8 cellular contexts compared by ENCODE assay signal in genomic region chr1:151326619-151327222, GRCh38. TPM values are rescaled to one million over a fixed set of nuclear protein-coding genes. Genes with fewer than 3 reads are reported as not detected.
DNase-seq lines count a peak whose midpoint lies in the region; ATAC-seq, FAIRE-seq and TF ChIP-seq lines count a peak whose summit lies in the region.

No MANE protein-coding gene starts in this region.

- no TSS peak for BruUV-seq in mammary epithelial cell (replicated peaks; lab: Mats Ljungman, UMichigan)

- H3K9ac ChIP-seq in SU-DHL-6 (ENCODE audit: low read length) (peak overlapping the region; percentile 74), mammary epithelial cell (ENCODE audit: insufficient read depth, low read length) (peak overlapping the region; percentile 92), keratinocyte (ENCODE audit: control insufficient read depth, extremely low read depth, insufficient read depth, low read length) (peak overlapping the region; percentile 87)

- H3K4me3 Mint-ChIP-seq in CD8-positive, alpha-beta T cell = peak overlapping the region; percentile 88

- no peaks in the 10 kb centered on the region for H3K27me3 ChIP-seq in CD8-positive, alpha-beta T cell (ENCODE audit: insufficient read depth, low read length)
- H3K27me3 ChIP-seq in SU-DHL-6 (ENCODE audit: low read length) = no peaks in the 10 kb centered on the region
- no peaks in the 10 kb centered on the region for H3K27me3 ChIP-seq in mammary epithelial cell (ENCODE audit: insufficient read depth, low read length)
- H3K27me3 ChIP-seq in keratinocyte (ENCODE audit: control insufficient read depth, extremely low read depth, insufficient read depth, low read length) = no peaks in the 10 kb centered on the region

- peak overlapping the region; percentile 67 for H3K4me3 ChIP-seq in CD8-positive, alpha-beta T cell (ENCODE audit: low read depth, low read length)
- H3K4me3 ChIP-seq in SU-DHL-6 (ENCODE audit: insufficient read depth, low read length, poor library complexity, severe bottlenecking) (peak overlapping the region; percentile 98), mammary epithelial cell (replicated peaks in 1 of 3; ENCODE audit: insufficient read depth in 1 of 3, low read depth in 2 of 3, low read length in 3 of 3) (peak overlapping the region; percentile 75 to 83 (median 79)), keratinocyte (ENCODE audit: control insufficient read depth in 2 of 3, extremely low read depth in 1 of 3, insufficient read depth in 2 of 3, low read depth in 1 of 3, low read length in 3 of 3) (peak overlapping the region; percentile 53 to 82 (median 78))

- H3K4me2 ChIP-seq in SU-DHL-6 (ENCODE audit: low read depth, low read length, poor library complexity, severe bottlenecking) (peak overlapping the region; percentile 94), mammary epithelial cell (ENCODE audit: insufficient read depth, low read depth, low read length) (peak overlapping the region; percentile 99), keratinocyte (ENCODE audit: control insufficient read depth, extremely low read depth, insufficient read depth, low read depth, low read length) (peak overlapping the region; percentile 98)

- peak in 6 of 7 experiments; percentile 10 to 61 (median 39) for DNase-seq in CD8-positive, alpha-beta T cell
- DNase-seq in GM19240 (ENCODE audit: insufficient read length, low spot score) = peak; percentile 82
- peak; percentile 52 for DNase-seq in mammary epithelial cell
- DNase-seq in keratinocyte (ENCODE audit: low read depth, low spot score) = no peak
- DNase-seq in stimulated activated CD4-positive, alpha-beta T cell treated with anti-CD3 and anti-CD28 coated beads, Interleukin-15, amount 100 ng/mL, for 24 hours = peak; percentile 76

- no peaks in the 10 kb centered on the region for H3K27me3 Mint-ChIP-seq in CD8-positive, alpha-beta T cell (ENCODE audit: low read depth)

- H3K4me1 ChIP-seq in CD8-positive, alpha-beta T cell (ENCODE audit: insufficient read depth, low read length) = peaks cover 15% of the 10 kb centered on the region
- H3K4me1 ChIP-seq in mammary epithelial cell (ENCODE audit: insufficient read depth, low read length) (peaks cover 15% of the 10 kb centered on the region), keratinocyte (ENCODE audit: control insufficient read depth, extremely low read depth, insufficient read depth, low read length) (peaks cover 22% of the 10 kb centered on the region)

- POLR2A ChIA-PET in CD8-positive, alpha-beta T cell (lab: Charles Lee) = interaction anchor here (0.9 to 3.1 kb wide), 11 partner anchors 13 to 72 kb away, joined by 3 to 20 read pairs (median 6); partner anchors contain the start of genes PSMB4, RFX5 and ZNF687

- H4K20me1 ChIP-seq in SU-DHL-6 (ENCODE audit: low read depth, low read length) (no peaks in the 10 kb centered on the region), mammary epithelial cell (ENCODE audit: insufficient read depth, low read length) (no peaks in the 10 kb centered on the region), keratinocyte (ENCODE audit: control insufficient read depth, extremely low read depth, insufficient read depth, low read length) (no peaks in the 10 kb centered on the region)

- 0% methylated on average over 7 of the region's 12 CpGs for WGBS in mammary epithelial cell (ENCODE audit: low coverage, missing lambda C conversion rate)

- no peaks in the 10 kb centered on the region for H3K9me1 ChIP-seq in keratinocyte (ENCODE audit: control insufficient read depth, extremely low read depth, insufficient read depth, low read length)

- peak overlapping the region; percentile 93 for H3K27ac Mint-ChIP-seq in CD8-positive, alpha-beta T cell

- dilution Hi-C loops in mammary epithelial cell (cut with HindIII; ENCODE audit: low sequenced_read_pairs) (loop anchor here (10.0 kb wide), 1 partner anchor 52 kb away; no protein-coding TSS in a partner anchor), keratinocyte (cut with MboI; ENCODE audit: extremely low pct_ligation_motif_present, low sequenced_read_pairs) (no loop called here)

- H3K36me3 ChIP-seq in CD8-positive, alpha-beta T cell (ENCODE audit: insufficient read depth, low read length) = peaks cover 9% of the 10 kb centered on the region
- H3K36me3 ChIP-seq in SU-DHL-6 (ENCODE audit: low read length) = no peaks in the 10 kb centered on the region
- H3K36me3 ChIP-seq in mammary epithelial cell (ENCODE audit: insufficient read depth, low read length) = peaks cover 7% of the 10 kb centered on the region
- H3K36me3 ChIP-seq in keratinocyte (ENCODE audit: control insufficient read depth in 2 of 2, extremely low read depth in 1 of 2, insufficient read depth in 2 of 2, low read length in 2 of 2) = peaks cover 11 to 15% of the 10 kb centered on the region in 2 experiments

- peaks cover 49% of the 10 kb centered on the region for H3K36me3 Mint-ChIP-seq in CD8-positive, alpha-beta T cell

- CTCF ChIA-PET in CD8-positive, alpha-beta T cell (lab: Charles Lee) = interaction anchor here (0.7 to 3.1 kb wide), 6 partner anchors 14 to 73 kb away, joined by 3 to 24 read pairs (median 4); partner anchors contain the start of genes PSMB4 and ZNF687
- CTCF ChIA-PET in mammary epithelial cell (lab: Charles Lee; ENCODE audit: low non-redundant PET) = interaction anchor here (0.5 to 1.2 kb wide), 2 partner anchors 11 to 26 kb away, joined by 3 to 14 read pairs; no protein-coding TSS in a partner anchor

- no peak for TF ChIP-seq CTCF in CD8-positive, alpha-beta T cell (IDR thresholded peaks at IDR 0.05)
- TF ChIP-seq CTCF in SU-DHL-6 (IDR thresholded peaks at IDR 0.05; ENCODE audit: insufficient read depth, low read length, poor library complexity, severe bottlenecking) (no peak), mammary epithelial cell (conservative IDR thresholded peaks at IDR 0.05 in 1 of 2, IDR thresholded peaks at IDR 0.05 in 1 of 2; ENCODE audit: extremely low read depth in 1 of 2, insufficient read depth in 1 of 2, low read depth in 1 of 2, low read length in 2 of 2) (no peak), keratinocyte (optimal IDR thresholded peaks at IDR 0.05 in 1 of 3, IDR thresholded peaks at IDR 0.05 in 1 of 3, conservative IDR thresholded peaks at IDR 0.05 in 1 of 3; ENCODE audit: extremely low read depth in 1 of 3, insufficient read depth in 2 of 3, low read length in 3 of 3) (no peak)

- H2AFZ ChIP-seq in SU-DHL-6 (ENCODE audit: low read depth, low read length, severe bottlenecking) (peak overlapping the region; percentile 97), mammary epithelial cell (ENCODE audit: low read depth, low read length) (peak overlapping the region; percentile 93), keratinocyte (ENCODE audit: control insufficient read depth, low read length) (peak overlapping the region; percentile 88)

- peaks cover 53% of the 10 kb centered on the region for H3K4me1 Mint-ChIP-seq in CD8-positive, alpha-beta T cell (ENCODE audit: low read depth)

- H3K9me3 Mint-ChIP-seq in CD8-positive, alpha-beta T cell = no peaks in the 10 kb centered on the region

- intact Hi-C loops in CD8-positive, alpha-beta T cell (cut with DNase I, micrococcal nuclease) = loop anchor here (1.0 to 5.0 kb wide), 9 partner anchors 14 to 437 kb away; partner anchors contain the start of genes PSMB4 (in 2 of the 2), RFX5 (in 2 of the 2), MRPL9 (in 1 of the 2) and PIP5K1A (in 1 of the 2)
- intact Hi-C loops in mammary epithelial cell (cut with micrococcal nuclease) = loop anchor here (1.0 to 5.0 kb wide), 3 partner anchors 15 to 129 kb away; partner anchors contain the start of genes PIP5K1A and ZNF687

- H3K9me2 ChIP-seq in SU-DHL-6 (replicated peaks; ENCODE audit: insufficient read depth, low read length) = no peaks in the 10 kb centered on the region

- no peak for FAIRE-seq in keratinocyte (lab: Jason Lieb, UNC)

- in situ Hi-C loops in mammary epithelial cell (cut with MboI; ENCODE audit: low sequenced_read_pairs in 2 of 2) = no loop called here

- H3K9me3 ChIP-seq in CD8-positive, alpha-beta T cell (ENCODE audit: low read length) = no peaks in the 10 kb centered on the region
- H3K9me3 ChIP-seq in SU-DHL-6 (ENCODE audit: insufficient read depth, low read length) (no peaks in the 10 kb centered on the region), mammary epithelial cell (replicated peaks; ENCODE audit: insufficient read depth, low read length) (no peaks in the 10 kb centered on the region), keratinocyte (ENCODE audit: control insufficient read depth, low read depth, low read length) (no peaks in the 10 kb centered on the region)

- peak overlapping the region; percentile 75 for H3K27ac ChIP-seq in CD8-positive, alpha-beta T cell (ENCODE audit: low read depth, low read length)
- H3K27ac ChIP-seq in SU-DHL-6 (ENCODE audit: low read depth, low read length) = peak overlapping the region; percentile 83
- peak overlapping the region; percentile 93 for H3K27ac ChIP-seq in mammary epithelial cell (ENCODE audit: insufficient read depth, low read depth, low read length)
- H3K27ac ChIP-seq in keratinocyte (ENCODE audit: control insufficient read depth, insufficient read depth, low read length) = peak overlapping the region; percentile 92

- H3F3A ChIP-seq in SU-DHL-6 (ENCODE audit: insufficient read depth) = peaks cover 7% of the 10 kb centered on the region; the same call in 1 of the 2 replicates

- ATAC-seq in CD8-positive, alpha-beta T cell = peak; percentile 34
- peak; percentile 42 for ATAC-seq in HG03442 (IDR thresholded peaks at IDR 0.05; ENCODE audit: unreplicated experiment)
- no peak for ATAC-seq in GM21360 (IDR thresholded peaks at IDR 0.05; ENCODE audit: unreplicated experiment)

- peaks cover 7% of the 10 kb centered on the region; the same call in 1 of the 2 replicates for H3K79me2 ChIP-seq in SU-DHL-6 (ENCODE audit: insufficient read depth, low read length)
- H3K79me2 ChIP-seq in mammary epithelial cell (ENCODE audit: insufficient read depth, low read length) = peaks cover 44% of the 10 kb centered on the region
- peaks cover 29% of the 10 kb centered on the region for H3K79me2 ChIP-seq in keratinocyte (ENCODE audit: control insufficient read depth, insufficient read depth, low read length)

RNA-seq across cellular contexts. Expression of gene PI4KB, which starts 0.5 kb away (rescaled TPM):
- 10 to 100 TPM; 63.1 to 63.2 TPM for total RNA-seq in CD8-positive, alpha-beta T cell
- total RNA-seq in mammary epithelial cell = 10 to 100 TPM; 46.7 to 58.3 TPM
- 57.9 TPM for polyA plus RNA-seq in mammary epithelial cell
- polyA minus RNA-seq in mammary epithelial cell = 135 TPM
- polyA plus RNA-seq in keratinocyte = 40.9 to 61.0 TPM (median 58.1 TPM) in 3 replicates
- polyA plus RNA-seq in keratinocyte (2011; ENCODE audit: low read depth) = 22.9 TPM
- polyA plus RNA-seq in keratinocyte (2011; cell fraction: cytosol; rRNA removed) = 34.5 and 38.4 TPM in 2 replicates
- polyA plus RNA-seq in keratinocyte (2011; cell fraction: nucleus; rRNA removed) = 64.3 and 69.3 TPM in 2 replicates
- polyA plus RNA-seq in keratinocyte (2012; ENCODE audit: low replicate concordance) = 30.6 and 33.6 TPM in 2 replicates
- 76.7 to 92.6 TPM (median 91.5 TPM) in 3 replicates for polyA minus RNA-seq in keratinocyte
- 62.7 TPM for polyA minus RNA-seq in keratinocyte (2011; cell fraction: cytosol; rRNA and poly(A)+ RNA removed)
- 49.9 and 61.5 TPM in 2 replicates for polyA minus RNA-seq in keratinocyte (2011; cell fraction: nucleus; rRNA and poly(A)+ RNA removed)

RNA-seq across cellular contexts. Expression of gene RFX5, which starts 20.3 kb away (rescaled TPM):
- 10 to 100 TPM; 62.6 to 65.9 TPM for total RNA-seq in CD8-positive, alpha-beta T cell
- total RNA-seq in mammary epithelial cell = 10 to 100 TPM; 45.5 to 45.9 TPM
- 28.5 TPM for polyA plus RNA-seq in mammary epithelial cell
- 33.7 TPM for polyA minus RNA-seq in mammary epithelial cell
- polyA plus RNA-seq in keratinocyte = 35.0 to 61.9 TPM (median 55.4 TPM) in 3 replicates
- polyA plus RNA-seq in keratinocyte (2011; ENCODE audit: low read depth) = 3.4 TPM
- 28.6 and 48.7 TPM in 2 replicates for polyA plus RNA-seq in keratinocyte (2011; cell fraction: cytosol; rRNA removed)
- 68.3 and 71.6 TPM in 2 replicates for polyA plus RNA-seq in keratinocyte (2011; cell fraction: nucleus; rRNA removed)
- 11.1 and 28.3 TPM in 2 replicates for polyA plus RNA-seq in keratinocyte (2012; ENCODE audit: low replicate concordance)
- 51.3 to 174 TPM (median 62.4 TPM) in 3 replicates for polyA minus RNA-seq in keratinocyte
- polyA minus RNA-seq in keratinocyte (2011; cell fraction: cytosol; rRNA and poly(A)+ RNA removed) = 34.5 TPM
- 31.4 and 44.1 TPM in 2 replicates for polyA minus RNA-seq in keratinocyte (2011; cell fraction: nucleus; rRNA and poly(A)+ RNA removed)

RNA-seq across cellular contexts. Expression of gene ZNF687, which starts 44.6 kb away (rescaled TPM):
- total RNA-seq in CD8-positive, alpha-beta T cell = 10 to 100 TPM; 34.0 to 36.3 TPM
- total RNA-seq in mammary epithelial cell = 10 to 100 TPM; 17.7 to 23.3 TPM
- polyA plus RNA-seq in mammary epithelial cell = 11.5 TPM
- 22.0 TPM for polyA minus RNA-seq in mammary epithelial cell
- polyA plus RNA-seq in keratinocyte = 7.3 to 11.4 TPM (median 10.9 TPM) in 3 replicates
- 4.7 TPM for polyA plus RNA-seq in keratinocyte (2011; ENCODE audit: low read depth)
- polyA plus RNA-seq in keratinocyte (2011; cell fraction: cytosol; rRNA removed) = 5.7 and 7.7 TPM in 2 replicates
- polyA plus RNA-seq in keratinocyte (2011; cell fraction: nucleus; rRNA removed) = 16.5 and 20.4 TPM in 2 replicates
- 8.8 and 10.5 TPM in 2 replicates for polyA plus RNA-seq in keratinocyte (2012; ENCODE audit: low replicate concordance)
- 21.9 to 58.5 TPM (median 28.3 TPM) in 3 replicates for polyA minus RNA-seq in keratinocyte
- 24.4 TPM for polyA minus RNA-seq in keratinocyte (2011; cell fraction: cytosol; rRNA and poly(A)+ RNA removed)
- polyA minus RNA-seq in keratinocyte (2011; cell fraction: nucleus; rRNA and poly(A)+ RNA removed) = 28.9 and 29.3 TPM in 2 replicates

RNA-seq across cellular contexts. Expression of gene SELENBP1, which starts 45.8 kb away (rescaled TPM):
- not detected for total RNA-seq in CD8-positive, alpha-beta T cell
- total RNA-seq in mammary epithelial cell = 1 to 10 TPM in 1 of 2 donors, not detected in 1; 2.8 TPM
- polyA plus RNA-seq in mammary epithelial cell (not detected), keratinocyte (3.0 to 3.9 TPM (median 3.1 TPM) in 3 replicates)
- polyA minus RNA-seq in mammary epithelial cell (not detected), keratinocyte (1.7 to 6.9 TPM (median 3.1 TPM) in 3 replicates)
- polyA plus RNA-seq in keratinocyte (2011; ENCODE audit: low read depth) = 0.89 TPM
- 0.94 and 1.8 TPM in 2 replicates for polyA plus RNA-seq in keratinocyte (2011; cell fraction: cytosol; rRNA removed)
- 1.8 and 2.7 TPM in 2 replicates for polyA plus RNA-seq in keratinocyte (2011; cell fraction: nucleus; rRNA removed)
- polyA plus RNA-seq in keratinocyte (2012; ENCODE audit: low replicate concordance) = 0.82 and 2.8 TPM in 2 replicates
- polyA minus RNA-seq in keratinocyte (2011; cell fraction: cytosol; rRNA and poly(A)+ RNA removed) = not detected
- polyA minus RNA-seq in keratinocyte (2011; cell fraction: nucleus; rRNA and poly(A)+ RNA removed) = 0.53 and 1.2 TPM in 2 replicates
